ENCODE assay signal across 16 cellular contexts in the genomic region with DNA sequence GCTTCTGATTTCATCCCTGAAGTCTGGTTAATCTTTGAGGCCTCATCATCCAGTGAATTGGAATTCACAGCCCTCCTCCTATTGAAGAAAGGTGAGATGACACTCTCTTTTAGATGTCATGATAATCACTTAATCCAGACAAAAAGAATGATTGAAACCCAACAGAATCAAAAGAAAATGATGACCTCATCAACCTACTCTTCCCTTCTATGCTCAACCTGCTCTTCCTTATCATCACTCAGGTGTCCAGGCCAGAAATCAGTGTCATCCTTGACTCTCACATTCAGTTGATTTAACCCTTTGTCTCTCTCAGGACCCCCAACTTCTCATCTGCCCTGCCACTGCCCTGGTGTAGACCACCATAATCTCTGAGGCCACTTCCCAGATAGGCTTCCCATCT. TPM values are rescaled to one million over a fixed set of nuclear protein-coding genes. Genes with fewer than 3 reads are reported as not detected.
DNase-seq lines count a peak whose midpoint lies in the region; ATAC-seq, FAIRE-seq and TF ChIP-seq lines count a peak whose summit lies in the region.
"Had no signal": no experiment of that assay in that cellular context is flagged by ENCODE, and none has a peak within 500 bp of the region (broad histone marks: within the 10 kb centered on the region; RNA-seq: fewer than 3 reads in every experiment).

No MANE protein-coding gene starts in this region.

- no peaks in the 10 kb centered on the region for H3K9me1 ChIP-seq in endothelial cell of umbilical vein (replicated peaks; ENCODE audit: control insufficient read depth, extremely low read depth, insufficient read depth, low read length)

- H3K4me2 ChIP-seq in A549 (no peak overlapping the region), endothelial cell of umbilical vein (ENCODE audit: insufficient read depth, low read length) (no peak overlapping the region)

- H3K4me3 Mint-ChIP-seq in Caco-2 (ENCODE audit: unreplicated experiment): no peak overlapping the region
- no peak overlapping the region for H3K4me3 Mint-ChIP-seq in activated naive CD8-positive, alpha-beta T cell treated with anti-CD3 and anti-CD28 coated beads, Interleukin-2, amount 10 ng/mL, durations not matched to agents 7 days and 5 days
- H3K4me3 Mint-ChIP-seq: CD14-positive monocyte; CD8-positive, alpha-beta T cell had no signal

- intact Hi-C loops in Caco-2 (cut with micrococcal nuclease; ENCODE audit: unreplicated experiment): no loop called here
- intact Hi-C loops in endothelial cell of umbilical vein (cut with micrococcal nuclease): no loop called here
- intact Hi-C loops in kidney (cut with DNase I): no loop called here

- no peaks in the 10 kb centered on the region for H3K79me2 ChIP-seq in endothelial cell of umbilical vein (ENCODE audit: control insufficient read depth, insufficient read depth, low read length)

- H3K36me3 ChIP-seq in Caco-2 (ENCODE audit: control insufficient read depth, insufficient read depth, low read length) (no peaks in the 10 kb centered on the region), endothelial cell of umbilical vein (ENCODE audit: control insufficient read depth in 2 of 2, extremely low read depth in 1 of 2, insufficient read depth in 2 of 2, low read length in 2 of 2) (no peaks in the 10 kb centered on the region), kidney (ENCODE audit: control insufficient read depth in 1 of 2, insufficient read depth in 2 of 2, low read length in 2 of 2) (no peaks in the 10 kb centered on the region)

- POLR2A ChIA-PET in A549 (lab: Yijun Ruan, JAX): no interaction called here
- POLR2A ChIA-PET in Caco-2 (lab: Charles Lee): interaction anchor here (0.6 kb wide), 1 partner anchor 19 kb away, joined by 9 read pairs; no protein-coding TSS in a partner anchor
- POLR2A ChIA-PET in activated naive CD8-positive, alpha-beta T cell treated with anti-CD3 and anti-CD28 coated beads, Interleukin-2, amount 10 ng/mL, durations not matched to agents 7 days and 5 days (lab: Charles Lee): no interaction called here
- POLR2A ChIA-PET in endothelial cell of umbilical vein (lab: Charles Lee): no interaction called here

- no peak for ATAC-seq in A549
- ATAC-seq in activated naive CD8-positive, alpha-beta T cell treated with anti-CD3 and anti-CD28 coated beads, Interleukin-2, amount 10 ng/mL, durations not matched to agents 7 days and 5 days (ENCODE audit: low read depth): no peak
- ATAC-seq: CD8-positive, alpha-beta T cell had no signal

- BruUV-seq in Caco-2 (replicated peaks; lab: Mats Ljungman, UMichigan) (no TSS peak), endothelial cell of umbilical vein (replicated peaks; lab: Mats Ljungman, UMichigan) (no TSS peak)

- H3K4me1 ChIP-seq in A549 (0 out of 3 replicates have a peak, but pooled peaks cover 4% of the 10 kb centered on the region), Caco-2 (peaks cover 53% of the 10 kb centered on the region), endothelial cell of umbilical vein (ENCODE audit: control insufficient read depth, extremely low read depth, insufficient read depth, low read length) (no peaks in the 10 kb centered on the region), kidney (ENCODE audit: control insufficient read depth in 1 of 2, insufficient read depth in 1 of 2, low read depth in 1 of 2, low read length in 2 of 2) (peaks cover 0 to 2% of the 10 kb centered on the region in 2 donors)

- TF ChIP-seq CTCF in A549 (IDR thresholded peaks at IDR 0.05) (no peak), Caco-2 (IDR thresholded peaks at IDR 0.05; ENCODE audit: insufficient read depth in 1 of 2, low read depth in 1 of 2, low read length in 1 of 2, severe bottlenecking in 1 of 2, unreplicated experiment in 1 of 2) (no peak), endothelial cell of umbilical vein (IDR thresholded peaks at IDR 0.05; ENCODE audit: extremely low read depth in 1 of 2, insufficient read depth in 1 of 2, low read depth in 1 of 2, low read length in 2 of 2) (no peak), kidney (IDR thresholded peaks at IDR 0.05; ENCODE audit: borderline replicate concordance, extremely low read depth, insufficient read depth) (no peak)

- H3K4me3 ChIP-seq in A549 (no peak overlapping the region), Caco-2 (ENCODE audit: low read depth, low read length) (no peak overlapping the region), endothelial cell of umbilical vein (replicated peaks in 1 of 3; ENCODE audit: insufficient read depth in 1 of 3, low read depth in 1 of 3, low read length in 3 of 3) (no peak overlapping the region), kidney (ENCODE audit: low read length in 2 of 2) (no peak overlapping the region)

- DNase-seq in A549 (ENCODE audit: low read depth in 1 of 2, low spot score in 1 of 2) (no peak), Caco-2 (no peak), endothelial cell of umbilical vein (ENCODE audit: low read depth, low spot score) (no peak), kidney (no peak)
- DNase-seq in activated naive CD8-positive, alpha-beta T cell treated with anti-CD3 and anti-CD28 coated beads, Interleukin-2, amount 10 ng/mL, durations not matched to agents 7 days and 5 days: no peak
- no peak for DNase-seq in activated naive CD4-positive, alpha-beta T cell treated with Interleukin-2 at 50 U/mL for 16 hours
- DNase-seq: CD8-positive, alpha-beta T cell; COR-L47; DND-41; GDM1; HCEC 1CT; IMR-90 had no signal

- H2AFZ ChIP-seq in endothelial cell of umbilical vein (ENCODE audit: low read depth, low read length): no peak overlapping the region

- H3K4me1 Mint-ChIP-seq in Caco-2 (ENCODE audit: low read depth, unreplicated experiment): peaks cover 39% of the 10 kb centered on the region
- peaks cover 10% of the 10 kb centered on the region for H3K4me1 Mint-ChIP-seq in activated naive CD8-positive, alpha-beta T cell treated with anti-CD3 and anti-CD28 coated beads, Interleukin-2, amount 10 ng/mL, durations not matched to agents 7 days and 5 days
- H3K4me1 Mint-ChIP-seq: CD14-positive monocyte had no signal

- no peaks in the 10 kb centered on the region for H4K20me1 ChIP-seq in endothelial cell of umbilical vein (replicated peaks; ENCODE audit: control insufficient read depth, extremely low read depth, insufficient read depth, low read length)

- no peaks in the 10 kb centered on the region for H3K9me3 ChIP-seq in A549
- H3K9me3 ChIP-seq in Caco-2: no peaks in the 10 kb centered on the region
- H3K9me3 ChIP-seq in endothelial cell of umbilical vein (replicated peaks; ENCODE audit: control insufficient read depth, insufficient read depth, low read length): no peaks in the 10 kb centered on the region
- H3K9me3 ChIP-seq in kidney (ENCODE audit: control insufficient read depth in 1 of 2, low read length in 2 of 2): peaks cover 0 to 3% of the 10 kb centered on the region in 2 donors

- no peak overlapping the region for H3K27ac ChIP-seq in A549
- H3K27ac ChIP-seq in endothelial cell of umbilical vein (ENCODE audit: insufficient read depth, low read depth, low read length): no peak overlapping the region
- no peak overlapping the region for H3K27ac ChIP-seq in kidney (ENCODE audit: low read depth in 2 of 2, low read length in 2 of 2)

- H3K9ac ChIP-seq in endothelial cell of umbilical vein (replicated peaks; ENCODE audit: extremely low read depth, insufficient read depth, low read length): no peak overlapping the region
- no peak overlapping the region for H3K9ac ChIP-seq in kidney (ENCODE audit: low read length in 2 of 2)

- no peak for TF ChIP-seq RAD21 in A549 (conservative IDR thresholded peaks at IDR 0.05 in 1 of 2, IDR thresholded peaks at IDR 0.05 in 1 of 2)

- peaks cover 15% of the 10 kb centered on the region for H3K36me3 Mint-ChIP-seq in Caco-2 (ENCODE audit: insufficient read depth, unreplicated experiment)
- H3K36me3 Mint-ChIP-seq in activated naive CD8-positive, alpha-beta T cell treated with anti-CD3 and anti-CD28 coated beads, Interleukin-2, amount 10 ng/mL, durations not matched to agents 7 days and 5 days: peaks cover 2% of the 10 kb centered on the region
- H3K36me3 Mint-ChIP-seq: CD14-positive monocyte; CD8-positive, alpha-beta T cell had no signal

- CTCF ChIA-PET in A549 (lab: Yijun Ruan, JAX): interaction anchor here (0.7 to 0.9 kb wide), 2 partner anchors 19 to 49 kb away, joined by 3 read pairs; no protein-coding TSS in a partner anchor
- CTCF ChIA-PET in Caco-2 (lab: Charles Lee): interaction anchor here (1.7 kb wide), 1 partner anchor 48 kb away, joined by 5 read pairs; no protein-coding TSS in a partner anchor
- CTCF ChIA-PET in endothelial cell of umbilical vein (lab: Charles Lee): interaction anchor here (0.6 to 1.6 kb wide), 2 partner anchors 33 to 341 kb away, joined by 4 read pairs; no protein-coding TSS in a partner anchor

- TF ChIP-seq POLR2A in A549 (IDR thresholded peaks at IDR 0.05; ENCODE audit: low read length) (no peak), endothelial cell of umbilical vein (IDR thresholded peaks at IDR 0.05; ENCODE audit: low read depth, low read length) (no peak)

- dilution Hi-C loops in endothelial cell of umbilical vein (cut with MboI; ENCODE audit: extremely low pct_ligation_motif_present, low sequenced_read_pairs): no loop called here

- no peak for TF ChIP-seq EP300 in A549 (IDR thresholded peaks at IDR 0.05)

- no peaks in the 10 kb centered on the region for H3K27me3 Mint-ChIP-seq in Caco-2 (ENCODE audit: insufficient read depth, unreplicated experiment)
- peaks cover 2% of the 10 kb centered on the region for H3K27me3 Mint-ChIP-seq in activated naive CD8-positive, alpha-beta T cell treated with anti-CD3 and anti-CD28 coated beads, Interleukin-2, amount 10 ng/mL, durations not matched to agents 7 days and 5 days

- FAIRE-seq in A549 (lab: Jason Lieb, UNC): no peak
- no peak for FAIRE-seq in endothelial cell of umbilical vein (lab: Jason Lieb, UNC)
- no peak for FAIRE-seq in kidney (lab: Jason Lieb, UNC)
- FAIRE-seq: H1 had no signal

- H3K9me3 Mint-ChIP-seq in Caco-2 (ENCODE audit: unreplicated experiment): peaks cover 10% of the 10 kb centered on the region
- H3K9me3 Mint-ChIP-seq in activated naive CD8-positive, alpha-beta T cell treated with anti-CD3 and anti-CD28 coated beads, Interleukin-2, amount 10 ng/mL, durations not matched to agents 7 days and 5 days: peaks cover 2% of the 10 kb centered on the region
- H3K9me3 Mint-ChIP-seq: CD8-positive, alpha-beta T cell had no signal

- H3K27me3 ChIP-seq in Caco-2 (replicated peaks; ENCODE audit: control insufficient read depth, insufficient read depth, low read length) (no peaks in the 10 kb centered on the region), endothelial cell of umbilical vein (ENCODE audit: control insufficient read depth in 2 of 2, insufficient read depth in 2 of 2, low read length in 2 of 2) (peaks cover 9 to 16% of the 10 kb centered on the region in 2 experiments)

- H3K27ac Mint-ChIP-seq in Caco-2 (ENCODE audit: unreplicated experiment): peak overlapping the region; percentile 91
- peak overlapping the region; percentile 14 for H3K27ac Mint-ChIP-seq in activated naive CD8-positive, alpha-beta T cell treated with anti-CD3 and anti-CD28 coated beads, Interleukin-2, amount 10 ng/mL, durations not matched to agents 7 days and 5 days
- H3K27ac Mint-ChIP-seq: CD8-positive, alpha-beta T cell had no signal

RNA-seq across cellular contexts. Expression of a gene that starts 11.8 kb away (rescaled TPM):
- 0.01 TPM in 1 of 2 replicates, not detected in the other for polyA plus RNA-seq in A549 (2011; rRNA removed)
- not detected in 2 replicates for polyA plus RNA-seq in A549 (2012; cell fraction: cytosol; rRNA removed)
- polyA plus RNA-seq in A549 (2012; cell fraction: nucleus; rRNA removed): not detected in 2 replicates
- not detected in 3 replicates for polyA plus RNA-seq in A549 (2017; fragmentation: RNase III; extraction: RNeasy Plus Mini Kit Qiagen cat#74134 plus additional on column Dnase treatment)
- polyA minus RNA-seq in A549 (2011; rRNA and poly(A)+ RNA removed): not detected in 2 replicates
- 1.4 and 1.8 TPM in 2 replicates for total RNA-seq in Caco-2 (2022)
- not detected for total RNA-seq in activated naive CD8-positive, alpha-beta T cell treated with anti-CD3 and anti-CD28 coated beads, Interleukin-2, amount 10 ng/mL, durations not matched to agents 7 days and 5 days
- total RNA-seq in endothelial cell of umbilical vein: not detected in 2 replicates
- polyA plus RNA-seq in endothelial cell of umbilical vein: not detected in 2 replicates
- not detected in 2 replicates for polyA plus RNA-seq in endothelial cell of umbilical vein (2011; cell fraction: cytosol; rRNA removed)
- polyA plus RNA-seq in endothelial cell of umbilical vein (2011; cell fraction: nucleus; rRNA removed): not detected in 2 replicates
- polyA plus RNA-seq in endothelial cell of umbilical vein (2012): not detected in 2 replicates
- polyA minus RNA-seq in endothelial cell of umbilical vein: not detected in 2 replicates
- not detected for polyA minus RNA-seq in endothelial cell of umbilical vein (2011; cell fraction: cytosol; rRNA and poly(A)+ RNA removed)
- not detected in 2 replicates for polyA minus RNA-seq in endothelial cell of umbilical vein (2011; cell fraction: nucleus; rRNA and poly(A)+ RNA removed)
- total RNA-seq in kidney: not detected
- not detected for polyA plus RNA-seq in kidney (ENCODE audit: insufficient read depth, low read depth, low replicate concordance)
- total RNA-seq: A673; CD8-positive, alpha-beta T cell; H1; IMR-90 had no signal
- polyA plus RNA-seq: BJ, CD14-positive monocyte, IMR-90 had no signal

RNA-seq across cellular contexts. Expression of a gene that starts 36.7 kb away (rescaled TPM):
- polyA plus RNA-seq in A549 (2011; rRNA removed) (9.0 and 9.3 TPM in 2 replicates), A549 (2017; fragmentation: RNase III; extraction: RNeasy Plus Mini Kit Qiagen cat#74134 plus additional on column Dnase treatment) (8.2 to 9.6 TPM (median 8.9 TPM) in 3 replicates), endothelial cell of umbilical vein (96.7 and 99.1 TPM in 2 replicates), kidney (ENCODE audit: insufficient read depth, low read depth, low replicate concordance) (15.7 TPM)
- 7.3 and 9.8 TPM in 2 replicates for polyA plus RNA-seq in A549 (2012; cell fraction: cytosol; rRNA removed)
- 7.1 and 7.5 TPM in 2 replicates for polyA plus RNA-seq in A549 (2012; cell fraction: nucleus; rRNA removed)
- polyA minus RNA-seq in A549 (2011; rRNA and poly(A)+ RNA removed): 14.9 and 15.0 TPM in 2 replicates
- total RNA-seq in Caco-2 (2022) (31.6 TPM in 2 replicates), endothelial cell of umbilical vein (126 and 128 TPM in 2 replicates), kidney (38.5 TPM)
- total RNA-seq in activated naive CD8-positive, alpha-beta T cell treated with anti-CD3 and anti-CD28 coated beads, Interleukin-2, amount 10 ng/mL, durations not matched to agents 7 days and 5 days: 1 to 10 TPM; 8.4 to 9.5 TPM
- polyA plus RNA-seq in endothelial cell of umbilical vein (2011; cell fraction: cytosol; rRNA removed): 88.4 and 97.4 TPM in 2 replicates
- polyA plus RNA-seq in endothelial cell of umbilical vein (2011; cell fraction: nucleus; rRNA removed): 100 and 105 TPM in 2 replicates
- 39.8 and 70.3 TPM in 2 replicates for polyA plus RNA-seq in endothelial cell of umbilical vein (2012)
- 157 and 160 TPM in 2 replicates for polyA minus RNA-seq in endothelial cell of umbilical vein
- 11.4 TPM for polyA minus RNA-seq in endothelial cell of umbilical vein (2011; cell fraction: cytosol; rRNA and poly(A)+ RNA removed)
- polyA minus RNA-seq in endothelial cell of umbilical vein (2011; cell fraction: nucleus; rRNA and poly(A)+ RNA removed): 113 and 127 TPM in 2 replicates
